20 cellular contexts compared by ENCODE assay signal in genomic region chr3:73107788-73108187, GRCh38.
"Had no signal": no experiment of that assay in that cellular context is flagged by ENCODE, and none has a peak within 500 bp of the region (broad histone marks: within the 10 kb centered on the region; RNA-seq: fewer than 3 reads in every experiment).

No MANE protein-coding gene starts in this region.

- H3K27me3 ChIP-seq: SJSA1 had no signal

- H3K27ac Mint-ChIP-seq: IgD-negative memory B cell had no signal

- H3K4me1 ChIP-seq: SJSA1 had no signal

- H3K4me3 Mint-ChIP-seq: IgD-negative memory B cell had no signal

- H3K4me1 Mint-ChIP-seq: IgD-negative memory B cell had no signal

- H3K36me3 Mint-ChIP-seq: IgD-negative memory B cell had no signal

- H3K9ac ChIP-seq: KMS-11 had no signal

- H3K27ac ChIP-seq: KMS-11, SJSA1, SK-N-MC had no signal

- DNase-seq: Kasumi-1; NCI-H1092; NCI-H1105 treated with DMSO at 0.1 percent for 48 hours; NCI-H1417 treated with DMSO at 0.1 percent for 48 hours; NCI-H146; NCI-H187 treated with DMSO at 0.1 percent for 48 hours; NCI-H2029 treated with DMSO at 0.1 percent for 48 hours; NCI-H2171 treated with DMSO at 0.1 percent for 48 hours; NCI-H345; NCI-H446 treated with DMSO at 0.1 percent for 48 hours; NCI-H510A treated with DMSO at 0.1 percent for 48 hours; NCI-H748 treated with DMSO at 0.1 percent for 48 hours; NK-92 treated with Interleukin-12 subunit alpha and Interleukin-12 subunit beta, amount 100 ng/mL, for 24 hours; PC-3; SIG-M5 had no signal

- H3K4me3 ChIP-seq: K562, SJSA1, SK-N-MC had no signal

- H3K9me3 ChIP-seq: SJSA1 had no signal

- H3K36me3 ChIP-seq: SJSA1 had no signal

- H3K9me3 Mint-ChIP-seq: IgD-negative memory B cell had no signal
